ENCODE assay signal across 1 cellular context in genomic region chr16:75248536-75249380, GRCh38.
TF ChIP-seq lines count a peak whose summit lies in the region.

No MANE protein-coding gene starts in this region.

TF ChIP-seq in HCT116, 20 proteins besides CTCF, POLR2A, EP300 and RAD21 (continued from another document):
- TF ChIP-seq ZBTB33 (IDR thresholded peaks at IDR 0.05; ENCODE audit: extremely low read depth, insufficient replicate concordance, low read length), result no peak
- TF ChIP-seq MAX (IDR thresholded peaks at IDR 0.05), result no peak
- no peak for TF ChIP-seq FOSL1 (IDR thresholded peaks at IDR 0.05; ENCODE audit: low read depth)
- no peak for TF ChIP-seq YY1 (IDR thresholded peaks at IDR 0.05; ENCODE audit: extremely low read depth, insufficient replicate concordance, low read depth, low read length)
- no peak for TF ChIP-seq CBX3 (IDR thresholded peaks at IDR 0.05; ENCODE audit: low read depth)
- no peak for TF ChIP-seq ZFX (IDR thresholded peaks at IDR 0.05)
- TF ChIP-seq ATF3 (IDR thresholded peaks at IDR 0.05), result no peak
